In genomic region chr2:235677276-235677788, GRCh38 we compare ENCODE assay signal across 1 cellular context.
TF ChIP-seq lines count a peak whose summit lies in the region.

No MANE protein-coding gene starts in this region.

TF ChIP-seq in H1, 55 proteins besides CTCF, POLR2A, EP300 and RAD21:
- TF ChIP-seq POU5F1 (IDR thresholded peaks at IDR 0.05; ENCODE audit: low read depth, low read length) (no peak), HDAC2 (IDR thresholded peaks at IDR 0.05; ENCODE audit: borderline replicate concordance in 1 of 2, low read depth in 2 of 2, low read length in 2 of 2) (no peak), RFX5 (IDR thresholded peaks at IDR 0.05; ENCODE audit: borderline replicate concordance, low read depth, low read length) (no peak), SRF (IDR thresholded peaks at IDR 0.05; ENCODE audit: low read depth, low read length) (no peak), KDM5A (IDR thresholded peaks at IDR 0.05; ENCODE audit: low read length) (no peak), RNF2 (IDR thresholded peaks at IDR 0.05; ENCODE audit: borderline replicate concordance, low read depth, low read length, missing control alignments, poor library complexity, severe bottlenecking) (no peak), SAP30 (IDR thresholded peaks at IDR 0.05; ENCODE audit: insufficient read depth, insufficient replicate concordance, low read length) (no peak), MAX (IDR thresholded peaks at IDR 0.05) (no peak), ZNF274 (IDR thresholded peaks at IDR 0.05; ENCODE audit: borderline replicate concordance, extremely low read depth, low read length) (no peak), SP4 (IDR thresholded peaks at IDR 0.05; ENCODE audit: low read length) (no peak), FOSL1 (IDR thresholded peaks at IDR 0.05; ENCODE audit: insufficient read depth, low read depth, low read length) (no peak), EGR1 (IDR thresholded peaks at IDR 0.05; ENCODE audit: borderline replicate concordance, low read depth, low read length) (no peak), BACH1 (IDR thresholded peaks at IDR 0.05; ENCODE audit: low read length) (no peak)
